ENCODE assay signal across 29 cellular contexts in the genomic region with DNA sequence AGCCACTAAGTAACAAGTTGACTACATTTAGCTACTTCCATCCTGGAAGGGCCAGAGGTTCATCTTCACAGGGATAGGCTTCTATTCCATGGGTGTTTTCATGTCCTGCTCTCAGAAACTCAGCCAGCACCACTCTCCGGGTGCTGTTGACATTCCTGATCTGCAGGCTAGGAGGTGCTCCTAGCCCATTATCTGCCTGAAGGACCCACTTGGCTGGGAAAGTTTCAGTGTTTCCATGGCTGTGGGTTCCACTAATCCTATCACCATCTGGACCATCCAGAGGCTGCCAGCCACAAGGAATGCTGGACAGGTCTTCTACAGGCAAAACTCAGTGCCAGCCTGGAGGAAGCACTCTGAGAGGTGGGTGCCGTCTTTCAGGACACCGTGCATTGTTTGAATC. TPM values are rescaled to one million over a fixed set of nuclear protein-coding genes. Genes with fewer than 3 reads are reported as not detected.
"Had no signal": no experiment of that assay in that cellular context is flagged by ENCODE, and none has a peak within 500 bp of the region (broad histone marks: within the 10 kb centered on the region; RNA-seq: fewer than 3 reads in every experiment).

No MANE protein-coding gene starts in this region.

- ATAC-seq: activated naive CD4-positive, alpha-beta T cell treated with anti-CD3 and anti-CD28 coated beads, Interleukin-2, amount 50 U/mL, for 72 hours; activated T-cell treated with anti-CD3 and anti-CD28 coated beads, Interleukin-2, amount 50 U/mL, for 72 hours; effector memory CD8-positive, alpha-beta T cell; foreskin keratinocyte; gastrocnemius medialis; heart left ventricle; T-helper 17 cell; WTC11 had no signal

- H3K4me1 ChIP-seq: ascending aorta, breast epithelium, esophagus muscularis mucosa, foreskin keratinocyte, gastrocnemius medialis, heart left ventricle had no signal

- H3K36me3 ChIP-seq: ascending aorta, breast epithelium, gastrocnemius medialis, heart left ventricle had no signal

- H3K9me3 ChIP-seq: ascending aorta, breast epithelium, esophagus muscularis mucosa, gastrocnemius medialis, heart left ventricle had no signal

- H3K27ac ChIP-seq: ascending aorta, breast epithelium, coronary artery, dorsolateral prefrontal cortex, esophagus muscularis mucosa, foreskin keratinocyte, gastrocnemius medialis, heart left ventricle had no signal

- H3K4me3 ChIP-seq: ascending aorta, breast epithelium, coronary artery, dorsolateral prefrontal cortex, esophagus muscularis mucosa, gastrocnemius medialis, heart left ventricle had no signal

- DNase-seq: activated CD4-positive, alpha-beta memory T cell treated with anti-CD3 and anti-CD28 coated beads, Interleukin-2, amount 10 ng/mL, durations not matched to agents 7 days and 5 days; activated CD4-positive, alpha-beta T cell treated with anti-CD3 and anti-CD28 coated beads for 1 hour; activated CD4-positive, alpha-beta T cell treated with anti-CD3 and anti-CD28 coated beads for 4 hours; activated CD4-positive, alpha-beta T cell treated with anti-CD3 and anti-CD28 coated beads, Interleukin-2, amount 10 ng/mL, durations not matched to agents 7 days and 5 days; activated CD4-positive, alpha-beta T cell treated with anti-CD3 and anti-CD28 coated beads, Interleukin-2, amount 50 U/mL, for 4 hours; activated CD8-positive, alpha-beta memory T cell treated with anti-CD3 and anti-CD28 coated beads, Interleukin-2, amount 50 U/mL, for 48 hours; activated gamma-delta T cell; activated naive CD4-positive, alpha-beta T cell; activated naive CD4-positive, alpha-beta T cell treated with anti-CD3 and anti-CD28 coated beads, Interleukin-2, amount 10 ng/mL, durations not matched to agents 7 days and 5 days; activated naive CD8-positive, alpha-beta T cell treated with anti-CD3 and anti-CD28 coated beads, Interleukin-2, amount 10 ng/mL, durations not matched to agents 7 days and 5 days; activated T-cell treated with anti-CD3 and anti-CD28 coated beads for 4 hours; activated T-cell treated with anti-CD3 and anti-CD28 coated beads, Interleukin-2, amount 50 U/mL, for 24 hours; activated T-cell treated with anti-CD3 and anti-CD28 coated beads, Interleukin-2, amount 50 U/mL, for 72 hours; dorsolateral prefrontal cortex; effector memory CD8-positive, alpha-beta T cell; erythroblast; foreskin keratinocyte; gastrocnemius medialis; glutamatergic neuron; heart left ventricle; T-helper 1 cell; T-helper 17 cell had no signal

- H3K27me3 ChIP-seq: ascending aorta, breast epithelium, gastrocnemius medialis had no signal

RNA-seq across cellular contexts. Expression of a gene that starts 45.2 kb away (rescaled TPM):
- total RNA-seq: ascending aorta, breast epithelium, cerebellum, esophagus muscularis mucosa, gastrocnemius medialis had no signal
